Comparison of ENCODE assay signal across 8 cellular contexts in the genomic region with DNA sequence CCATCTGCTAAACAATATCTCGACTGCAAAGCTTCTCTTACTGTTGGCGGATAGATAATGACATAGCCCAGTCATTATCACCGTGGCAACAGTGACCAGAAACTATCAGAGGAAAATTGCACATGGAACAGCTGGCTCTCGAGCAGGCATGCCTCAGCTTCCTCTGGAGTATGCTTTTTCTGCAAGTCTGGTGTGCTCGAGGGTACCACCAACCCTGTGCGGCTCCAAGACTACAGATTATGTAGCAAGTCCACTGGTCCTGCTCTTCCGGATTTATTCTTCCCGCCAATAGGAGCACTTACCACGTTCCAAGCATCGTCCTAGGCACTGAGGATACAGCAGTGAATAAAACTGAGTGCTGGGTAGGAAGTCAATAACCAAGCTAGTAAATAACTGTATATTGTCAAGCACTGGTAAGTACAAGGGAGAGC. TPM values are rescaled to one million over a fixed set of nuclear protein-coding genes. Genes with fewer than 3 reads are reported as not detected.
DNase-seq lines count a peak whose midpoint lies in the region; ATAC-seq lines count a peak whose summit lies in the region.

No MANE protein-coding gene starts in this region.

- H3K4me3 ChIP-seq in BLaER1: peak overlapping the region; percentile 99
- peak overlapping the region; percentile 84 to 95 for H3K4me3 ChIP-seq in duodenal mucosa (ENCODE audit: low read depth in 1 of 2, low read length in 2 of 2)

- peak overlapping the region; percentile 86 to 95 for H3K27ac Mint-ChIP-seq in natural killer cell treated with Interleukin-12 subunit alpha and Interleukin-12 subunit beta and Interleukin-15 and Interleukin-18, amount 100 ng/mL, for 72 hours

- peaks cover 14% of the 10 kb centered on the region for H3K36me3 Mint-ChIP-seq in natural killer cell treated with Interleukin-12 subunit alpha and Interleukin-12 subunit beta and Interleukin-15 and Interleukin-18, amount 100 ng/mL, for 72 hours

- DNase-seq in HT-29 (ENCODE audit: low spot score) (peak; percentile 40), RKO (ENCODE audit: low spot score) (peak; percentile 78)
- DNase-seq in natural killer cell treated with Interleukin-12 subunit alpha and Interleukin-12 subunit beta and Interleukin-15 and Interleukin-18, amount 100 ng/mL, for 72 hours (ENCODE audit: low spot score): no peak

- H3K9me3 ChIP-seq in BLaER1 (no peaks in the 10 kb centered on the region), duodenal mucosa (ENCODE audit: control insufficient read depth in 1 of 2, low read length in 2 of 2) (no peaks in the 10 kb centered on the region)

- H3K27me3 Mint-ChIP-seq in natural killer cell treated with Interleukin-12 subunit alpha and Interleukin-12 subunit beta and Interleukin-15 and Interleukin-18, amount 100 ng/mL, for 72 hours: no peaks in the 10 kb centered on the region

- H3K27ac ChIP-seq in BLaER1: peak overlapping the region; percentile 98
- no peak overlapping the region for H3K27ac ChIP-seq in duodenal mucosa (ENCODE audit: low read depth, low read length)

- peak overlapping the region; percentile 95 for H3K9ac ChIP-seq in BLaER1
- H3K9ac ChIP-seq in duodenal mucosa (ENCODE audit: low read depth in 1 of 2, low read length in 2 of 2): peak overlapping the region; percentile 63 to 71

- peaks cover 17% of the 10 kb centered on the region; the same call in 1 of the 2 replicates for H3K36me3 ChIP-seq in BLaER1
- peaks cover 0 to 4% of the 10 kb centered on the region in 2 donors for H3K36me3 ChIP-seq in duodenal mucosa (ENCODE audit: control insufficient read depth in 1 of 2, insufficient read depth in 2 of 2, low read length in 2 of 2)

- ATAC-seq in natural killer cell treated with Interleukin-12 subunit alpha and Interleukin-12 subunit beta and Interleukin-15 and Interleukin-18, amount 100 ng/mL, for 72 hours: no peak
- no peak for ATAC-seq in HG03521 (IDR thresholded peaks at IDR 0.05; ENCODE audit: unreplicated experiment)
- no peak for ATAC-seq in GM18511 (IDR thresholded peaks at IDR 0.05; ENCODE audit: unreplicated experiment)
- ATAC-seq in HG02759 (IDR thresholded peaks at IDR 0.05; ENCODE audit: unreplicated experiment): no peak

- H3K4me1 ChIP-seq in BLaER1: peaks cover 53% of the 10 kb centered on the region
- H3K4me1 ChIP-seq in duodenal mucosa (ENCODE audit: control insufficient read depth in 1 of 2, insufficient read depth in 2 of 2, low read length in 2 of 2): peaks cover 58 to 69% of the 10 kb centered on the region in 2 donors

- H3K4me3 Mint-ChIP-seq in natural killer cell treated with Interleukin-12 subunit alpha and Interleukin-12 subunit beta and Interleukin-15 and Interleukin-18, amount 100 ng/mL, for 72 hours: peak overlapping the region; percentile 94

- H3K27me3 ChIP-seq in BLaER1 (no peaks in the 10 kb centered on the region), duodenal mucosa (ENCODE audit: control insufficient read depth in 1 of 2, insufficient read depth in 2 of 2, low read length in 2 of 2) (no peaks in the 10 kb centered on the region)

- peaks cover 35% of the 10 kb centered on the region for H4K20me1 ChIP-seq in BLaER1

- H3K4me2 ChIP-seq in BLaER1: peak overlapping the region; percentile 96

- H3K9me3 Mint-ChIP-seq in natural killer cell treated with Interleukin-12 subunit alpha and Interleukin-12 subunit beta and Interleukin-15 and Interleukin-18, amount 100 ng/mL, for 72 hours: no peaks in the 10 kb centered on the region

- H3K4me1 Mint-ChIP-seq in natural killer cell treated with Interleukin-12 subunit alpha and Interleukin-12 subunit beta and Interleukin-15 and Interleukin-18, amount 100 ng/mL, for 72 hours (ENCODE audit: low read depth in 2 of 2): peaks cover 45 to 67% of the 10 kb centered on the region in 2 donors

RNA-seq across cellular contexts. Expression of a gene that starts 1.4 kb away (rescaled TPM):
- 56.9 and 60.8 TPM in 2 replicates for total RNA-seq in HT-29 (2014; rRNA removed; shearing (Covaris generic))
- 10 to 100 TPM; 35.5 to 36.1 TPM for total RNA-seq in natural killer cell treated with Interleukin-12 subunit alpha and Interleukin-12 subunit beta and Interleukin-15 and Interleukin-18, amount 100 ng/mL, for 72 hours

RNA-seq across cellular contexts. Expression of a gene that starts 17.0 kb away (rescaled TPM):
- not detected in 2 replicates for total RNA-seq in HT-29 (2014; rRNA removed; shearing (Covaris generic))
- total RNA-seq in natural killer cell treated with Interleukin-12 subunit alpha and Interleukin-12 subunit beta and Interleukin-15 and Interleukin-18, amount 100 ng/mL, for 72 hours: 10 to 100 TPM; 46.9 to 62.4 TPM

Comparison
In these comparisons a context has a peak if more than half of its experiments do, and no peak if none do; other contexts are left out.
1. RNA of a gene that starts 17.0 kb away (total RNA-seq): 46.9 to 62.4 TPM in natural killer cell treated with Interleukin-12 subunit alpha and Interleukin-12 subunit beta and Interleukin-15 and Interleukin-18, amount 100 ng/mL, for 72 hours; not detected in HT-29; every median in the first group is over 10 times any median in the second.